In the genomic region with DNA sequence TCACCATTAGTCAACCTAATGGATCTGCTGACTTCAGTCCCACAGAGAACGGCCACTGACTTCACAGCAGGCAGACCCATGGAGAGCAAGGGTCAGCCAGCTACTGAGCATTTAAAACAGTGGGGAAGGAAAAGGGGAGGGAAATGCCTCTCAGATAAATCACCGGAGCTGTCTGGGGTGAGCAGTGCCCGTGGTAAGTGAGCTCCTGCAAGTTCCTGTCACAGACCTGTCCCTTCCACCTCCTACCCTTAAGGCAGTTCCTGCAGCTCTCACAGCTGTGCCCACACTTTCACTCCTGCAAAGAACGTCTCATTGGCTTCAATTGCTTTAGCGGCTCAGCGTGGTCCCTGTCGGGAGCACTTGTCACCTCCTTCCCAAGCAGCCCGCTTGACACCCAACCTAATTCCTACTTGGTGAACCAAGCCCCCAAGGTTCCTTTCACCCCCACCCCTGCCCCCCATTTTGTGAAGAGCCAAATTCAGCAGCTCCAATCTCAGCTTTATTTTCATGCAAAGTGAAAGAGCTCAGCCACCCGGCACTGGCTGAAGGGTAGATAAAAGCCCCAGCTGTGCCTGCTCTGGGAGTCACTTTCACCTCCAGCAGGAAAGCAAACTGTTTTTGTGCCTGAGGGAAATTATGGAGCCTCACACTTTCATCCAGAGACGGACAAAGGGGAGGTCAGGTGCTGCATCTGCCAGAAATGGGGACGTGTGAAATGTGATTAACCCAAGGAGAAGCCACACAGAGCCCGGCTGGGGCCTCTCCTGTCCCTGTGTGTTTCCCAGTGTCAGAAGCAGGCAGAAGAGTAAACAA, we compare ENCODE assay signal across 8 cellular contexts.
DNase-seq lines count a peak whose midpoint lies in the region; ATAC-seq and TF ChIP-seq lines count a peak whose summit lies in the region.

No MANE protein-coding gene starts in this region.

- H4K91ac ChIP-seq in IMR-90 (ENCODE audit: insufficient read depth, low read depth, low read length) = no peak overlapping the region

- no peak overlapping the region for H3K9ac ChIP-seq in IMR-90 (ENCODE audit: low read depth, low read length)

- no peak overlapping the region for H3K56ac ChIP-seq in IMR-90 (ENCODE audit: extremely low read depth, insufficient read depth, low read length)

- dilution Hi-C loops in IMR-90 (cut with HindIII; ENCODE audit: low sequenced_read_pairs, unreplicated experiment) = no loop called here

- no peak overlapping the region for H3K18ac ChIP-seq in IMR-90 (ENCODE audit: low read depth, low read length)

- WGBS in IMR-90 (ENCODE audit: extremely low coverage in 2 of 2, insufficient read length in 1 of 2), 2 experiments = 3% methylated on average over 4 of the region's 12 CpGs; no CpG with 5 or more reads in 1 of the 2 experiments

- ATAC-seq in GM18868 (IDR thresholded peaks at IDR 0.05; ENCODE audit: unreplicated experiment) (peak; percentile 57), IMR-90 (ENCODE audit: low read depth) (peak; percentile 27), left ventricle myocardium superior (peak; percentile 68), HG03280 (IDR thresholded peaks at IDR 0.05; ENCODE audit: unreplicated experiment) (no peak), HG03565 (IDR thresholded peaks at IDR 0.05; ENCODE audit: unreplicated experiment) (no peak)

- peak overlapping the region; percentile 50; the same call in 1 of the 2 replicates for H3K4me2 ChIP-seq in IMR-90 (ENCODE audit: low read depth, low read length)

- H3K9me1 ChIP-seq in IMR-90 (ENCODE audit: insufficient read depth, low read length) = no peaks in the 10 kb centered on the region

- H2AK9ac ChIP-seq in IMR-90 (replicated peaks; ENCODE audit: low read depth, low read length, poor library complexity) = peak overlapping the region; percentile 28

- H2BK5ac ChIP-seq in IMR-90 (ENCODE audit: low read depth, low read length, poor library complexity, severe bottlenecking) = no peak overlapping the region

- no peaks in the 10 kb centered on the region for H3K36me3 ChIP-seq in IMR-90 (ENCODE audit: control insufficient read depth, insufficient read depth, low read length)

- no peaks in the 10 kb centered on the region for H3K79me1 ChIP-seq in IMR-90 (ENCODE audit: low read depth in 1 of 2, low read length in 2 of 2)

- no peak overlapping the region for H3K14ac ChIP-seq in IMR-90 (replicated peaks; ENCODE audit: low read depth, low read length)

- H3K27ac ChIP-seq in IMR-90 (ENCODE audit: insufficient read depth, low read length) = no peak overlapping the region

- H4K20me1 ChIP-seq in IMR-90 (ENCODE audit: insufficient read depth, low read length) = no peaks in the 10 kb centered on the region

- TF ChIP-seq RAD21 in IMR-90 (IDR thresholded peaks at IDR 0.05; ENCODE audit: low read length) = no peak

- BruUV-seq in IMR-90 (replicated peaks; lab: Mats Ljungman, UMichigan) = no TSS peak

- no peak overlapping the region for H2BK120ac ChIP-seq in IMR-90 (ENCODE audit: low read depth, low read length)

- POLR2A ChIA-PET in AG04449 (lab: Yijun Ruan, JAX) = no interaction called here
- POLR2A ChIA-PET in IMR-90 (lab: Charles Lee; ENCODE audit: unreplicated experiment) = no interaction called here

- no peaks in the 10 kb centered on the region for H3K9me3 ChIP-seq in IMR-90 (ENCODE audit: control insufficient read depth, insufficient read depth, low read length)

- H3K4me3 ChIP-seq in AG04449 (ENCODE audit: low read depth, low read length) (peak overlapping the region; percentile 36), IMR-90 (ENCODE audit: insufficient read depth, low read depth, low read length) (no peak overlapping the region)

- H4K8ac ChIP-seq in IMR-90 (ENCODE audit: low read depth in 2 of 2, low read length in 2 of 2) = no peak overlapping the region

- TF ChIP-seq POLR2A in IMR-90 (IDR thresholded peaks at IDR 0.05; ENCODE audit: low read depth, low read length) = no peak

- peak overlapping the region; percentile 51 for H2AFZ ChIP-seq in IMR-90 (replicated peaks; ENCODE audit: low read length, poor library complexity)

- no peak overlapping the region for H3K4ac ChIP-seq in IMR-90 (ENCODE audit: low read depth, low read length)

- in situ Hi-C loops in IMR-90 (cut with MboI; ENCODE audit: low sequenced_read_pairs) = no loop called here

- CTCF ChIA-PET in AG04449 (lab: Yijun Ruan, JAX) = no interaction called here
- CTCF ChIA-PET in IMR-90 (lab: Yijun Ruan, JAX) = no interaction called here

- no peak overlapping the region for H4K5ac ChIP-seq in IMR-90 (ENCODE audit: low read depth, low read length)

- H2BK20ac ChIP-seq in IMR-90 (ENCODE audit: low read depth, low read length) = no peak overlapping the region

- no peaks in the 10 kb centered on the region for H3K4me1 ChIP-seq in IMR-90 (ENCODE audit: control insufficient read depth, insufficient read depth, low read length)

- no peak for DNase-seq in AG04449 (ENCODE audit: low read depth, low spot score)
- peak; percentile 0 for DNase-seq in IMR-90
- peak; percentile 3 for DNase-seq in activated CD4-positive, alpha-beta T cell treated with anti-CD3 and anti-CD28 coated beads, Interleukin-2, amount 50 U/mL, for 1 hour
- no peak for DNase-seq in left ventricle myocardium superior
- peak; percentile 67 for DNase-seq in renal cortical epithelial cell (ENCODE audit: low read depth)

- H3K27me3 ChIP-seq in IMR-90 (ENCODE audit: control insufficient read depth, insufficient read depth, low read length) = no peaks in the 10 kb centered on the region; the same call in 1 of the 2 replicates

- intact Hi-C loops in IMR-90 (cut with micrococcal nuclease) (loop anchor here (10.0 kb wide), 1 partner anchor 522 kb away; no protein-coding TSS in a partner anchor), left ventricle myocardium superior (cut with micrococcal nuclease) (no loop called here)

- TF ChIP-seq CTCF in AG04449 (IDR thresholded peaks at IDR 0.05; ENCODE audit: insufficient read depth, low read length, missing control alignments) (no peak), IMR-90 (conservative IDR thresholded peaks at IDR 0.05; ENCODE audit: low read depth, low read length) (no peak)

- H3K23ac ChIP-seq in IMR-90 (ENCODE audit: low read depth, low read length) = no peak overlapping the region

- H2AK5ac ChIP-seq in IMR-90 (ENCODE audit: low read depth, low read length) = no peak overlapping the region

- no peak overlapping the region for H2BK15ac ChIP-seq in IMR-90 (ENCODE audit: low read depth, low read length)

TF ChIP-seq in IMR-90, 13 proteins besides CTCF, POLR2A, EP300 and RAD21:
- TF ChIP-seq RFX5 (IDR thresholded peaks at IDR 0.05; ENCODE audit: low read depth, low read length) (no peak), SMC3 (IDR thresholded peaks at IDR 0.05; ENCODE audit: low read depth, low read length) (no peak), BHLHE40 (IDR thresholded peaks at IDR 0.05; ENCODE audit: low read depth, low read length) (no peak)
- TF ChIP-seq, protein P1, sequence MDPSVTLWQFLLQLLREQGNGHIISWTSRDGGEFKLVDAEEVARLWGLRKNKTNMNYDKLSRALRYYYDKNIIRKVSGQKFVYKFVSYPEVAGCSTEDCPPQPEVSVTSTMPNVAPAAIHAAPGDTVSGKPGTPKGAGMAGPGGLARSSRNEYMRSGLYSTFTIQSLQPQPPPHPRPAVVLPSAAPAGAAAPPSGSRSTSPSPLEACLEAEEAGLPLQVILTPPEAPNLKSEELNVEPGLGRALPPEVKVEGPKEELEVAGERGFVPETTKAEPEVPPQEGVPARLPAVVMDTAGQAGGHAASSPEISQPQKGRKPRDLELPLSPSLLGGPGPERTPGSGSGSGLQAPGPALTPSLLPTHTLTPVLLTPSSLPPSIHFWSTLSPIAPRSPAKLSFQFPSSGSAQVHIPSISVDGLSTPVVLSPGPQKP (IDR thresholded peaks at IDR 0.05; ENCODE audit: borderline replicate concordance, low read depth, low read length) = no peak
- TF ChIP-seq, protein P2, sequence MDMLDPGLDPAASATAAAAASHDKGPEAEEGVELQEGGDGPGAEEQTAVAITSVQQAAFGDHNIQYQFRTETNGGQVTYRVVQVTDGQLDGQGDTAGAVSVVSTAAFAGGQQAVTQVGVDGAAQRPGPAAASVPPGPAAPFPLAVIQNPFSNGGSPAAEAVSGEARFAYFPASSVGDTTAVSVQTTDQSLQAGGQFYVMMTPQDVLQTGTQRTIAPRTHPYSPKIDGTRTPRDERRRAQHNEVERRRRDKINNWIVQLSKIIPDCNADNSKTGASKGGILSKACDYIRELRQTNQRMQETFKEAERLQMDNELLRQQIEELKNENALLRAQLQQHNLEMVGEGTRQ (IDR thresholded peaks at IDR 0.05; ENCODE audit: low read depth, low read length) = no peak

Comparison
In these comparisons a context has a peak if more than half of its experiments do, and no peak if none do; other contexts are left out.
1. DNase-seq: peak in IMR-90 (single experiment), activated CD4-positive, alpha-beta T cell treated with anti-CD3 and anti-CD28 coated beads, Interleukin-2, amount 50 U/mL, for 1 hour (single experiment) and renal cortical epithelial cell (single experiment); none in AG04449 (single experiment) and left ventricle myocardium superior (single experiment).
2. ATAC-seq: peak in GM18868 (single experiment), IMR-90 (single experiment) and left ventricle myocardium superior (single experiment); none in HG03280 (single experiment) and HG03565 (single experiment).